In genomic region chr2:20490300-20491181, GRCh38 we compare ENCODE assay signal across 11 cellular contexts. TPM values are rescaled to one million over a fixed set of nuclear protein-coding genes. Genes with fewer than 3 reads are reported as not detected.
DNase-seq lines count a peak whose midpoint lies in the region; ATAC-seq and TF ChIP-seq lines count a peak whose summit lies in the region.
"Had no signal": no experiment of that assay in that cellular context is flagged by ENCODE, and none has a peak within 500 bp of the region (broad histone marks: within the 10 kb centered on the region; RNA-seq: fewer than 3 reads in every experiment).

No MANE protein-coding gene starts in this region.

- H3K9ac ChIP-seq in rectal smooth muscle tissue (ENCODE audit: low read length): no peak overlapping the region

- H3K27ac Mint-ChIP-seq in activated CD4-positive, alpha-beta T cell treated with anti-CD3 and anti-CD28 coated beads for 36 hours: no peak overlapping the region
- H3K27ac Mint-ChIP-seq: H9 had no signal

- H3K36me3 ChIP-seq in rectal smooth muscle tissue (ENCODE audit: control insufficient read depth, insufficient read depth, low read length): no peaks in the 10 kb centered on the region
- H3K36me3 ChIP-seq: neutrophil had no signal

- H3K4me1 Mint-ChIP-seq in activated CD4-positive, alpha-beta T cell treated with anti-CD3 and anti-CD28 coated beads for 36 hours: no peaks in the 10 kb centered on the region

- CTCF ChIA-PET in activated CD4-positive, alpha-beta T cell treated with anti-CD3 and anti-CD28 coated beads for 36 hours (lab: Charles Lee): no interaction called here

- no peaks in the 10 kb centered on the region for H3K27me3 Mint-ChIP-seq in activated CD4-positive, alpha-beta T cell treated with anti-CD3 and anti-CD28 coated beads for 36 hours

- H3K4me1 ChIP-seq in rectal smooth muscle tissue (ENCODE audit: control insufficient read depth, insufficient read depth, low read length): peaks cover 17% of the 10 kb centered on the region

- intact Hi-C loops in left cardiac atrium (cut with DNase I): no loop called here
- intact Hi-C loops in activated CD4-positive, alpha-beta T cell treated with anti-CD3 and anti-CD28 coated beads for 36 hours (cut with DNase I, micrococcal nuclease): no loop called here

- H3K9me3 Mint-ChIP-seq in activated CD4-positive, alpha-beta T cell treated with anti-CD3 and anti-CD28 coated beads for 36 hours (ENCODE audit: low read depth): no peaks in the 10 kb centered on the region
- H3K9me3 Mint-ChIP-seq: H9 had no signal

- no peak overlapping the region for H3K4me3 ChIP-seq in AG10803 (ENCODE audit: low read length)
- H3K4me3 ChIP-seq in astrocyte of the spinal cord (ENCODE audit: low read depth, low read length): no peak overlapping the region
- H3K4me3 ChIP-seq in rectal smooth muscle tissue (ENCODE audit: low read length): no peak overlapping the region

- no peak for TF ChIP-seq CTCF in AG10803 (conservative IDR thresholded peaks at IDR 0.05; ENCODE audit: low read length)
- no peak for TF ChIP-seq CTCF in astrocyte of the spinal cord (IDR thresholded peaks at IDR 0.05; ENCODE audit: low read depth, low read length)

- H3K27ac ChIP-seq in rectal smooth muscle tissue (ENCODE audit: low read depth, low read length): peak overlapping the region; percentile 74
- H3K27ac ChIP-seq: neutrophil had no signal

- no peaks in the 10 kb centered on the region for H3K27me3 ChIP-seq in rectal smooth muscle tissue (ENCODE audit: control insufficient read depth, insufficient read depth, low read length)
- H3K27me3 ChIP-seq: neutrophil had no signal

- ATAC-seq in left cardiac atrium (peak; percentile 39 to 81), GM18519 (IDR thresholded peaks at IDR 0.05; ENCODE audit: low FRiP score, unreplicated experiment) (no peak)
- ATAC-seq in activated CD4-positive, alpha-beta T cell treated with anti-CD3 and anti-CD28 coated beads for 36 hours: no peak

- DNase-seq in AG10803 (ENCODE audit: low read depth): peak; percentile 53
- DNase-seq in astrocyte of the spinal cord (ENCODE audit: low read depth, low spot score): peak; percentile 93
- DNase-seq in left cardiac atrium: peak; percentile 72
- DNase-seq in DMS53 treated with DMSO at 0.1 percent for 48 hours (lab: John Stamatoyannopoulos, UW; ENCODE audit: unreplicated experiment): no peak
- no peak for DNase-seq in dermis blood vessel endothelial cell
- DNase-seq in activated CD4-positive, alpha-beta T cell treated with anti-CD3 and anti-CD28 coated beads for 36 hours: no peak
- DNase-seq: GF-D8, H9 had no signal

- in situ Hi-C loops in astrocyte of the spinal cord (cut with HindIII; ENCODE audit: low sequenced_read_pairs): no loop called here

- H3K4me3 Mint-ChIP-seq in activated CD4-positive, alpha-beta T cell treated with anti-CD3 and anti-CD28 coated beads for 36 hours: no peak overlapping the region
- H3K4me3 Mint-ChIP-seq: H9 had no signal

- POLR2A ChIA-PET in activated CD4-positive, alpha-beta T cell treated with anti-CD3 and anti-CD28 coated beads for 36 hours (lab: Charles Lee): no interaction called here

- no peaks in the 10 kb centered on the region for H3K36me3 Mint-ChIP-seq in activated CD4-positive, alpha-beta T cell treated with anti-CD3 and anti-CD28 coated beads for 36 hours (ENCODE audit: low read depth)

RNA-seq across cellular contexts. Expression of gene RHOB, which starts 43.7 kb away (rescaled TPM):
- total RNA-seq in left cardiac atrium: 100 to 1,000 TPM; 224 to 279 TPM
- 991 and 2,158 TPM in 2 replicates for total RNA-seq in dermis blood vessel endothelial cell
- total RNA-seq in activated CD4-positive, alpha-beta T cell treated with anti-CD3 and anti-CD28 coated beads for 36 hours: 1 to 10 TPM; 7.5 TPM

Comparison
In these comparisons a context has a peak if more than half of its experiments do, and no peak if none do; other contexts are left out.
1. DNase-seq: peak in AG10803 (single experiment), astrocyte of the spinal cord (single experiment) and left cardiac atrium (single experiment); none in DMS53 treated with DMSO at 0.1 percent for 48 hours (single experiment), dermis blood vessel endothelial cell (single experiment) and activated CD4-positive, alpha-beta T cell treated with anti-CD3 and anti-CD28 coated beads for 36 hours (single experiment).
2. ATAC-seq: peak in left cardiac atrium (2 of 2); none in GM18519 (single experiment) and activated CD4-positive, alpha-beta T cell treated with anti-CD3 and anti-CD28 coated beads for 36 hours (single experiment).
3. RNA of gene RHOB, which starts 43.7 kb away (total RNA-seq): 991 to 2,158 TPM in dermis blood vessel endothelial cell and 224 to 279 TPM in left cardiac atrium; 7.5 TPM in activated CD4-positive, alpha-beta T cell treated with anti-CD3 and anti-CD28 coated beads for 36 hours; every median in the first group is over 10 times any median in the second.